In the genomic region with DNA sequence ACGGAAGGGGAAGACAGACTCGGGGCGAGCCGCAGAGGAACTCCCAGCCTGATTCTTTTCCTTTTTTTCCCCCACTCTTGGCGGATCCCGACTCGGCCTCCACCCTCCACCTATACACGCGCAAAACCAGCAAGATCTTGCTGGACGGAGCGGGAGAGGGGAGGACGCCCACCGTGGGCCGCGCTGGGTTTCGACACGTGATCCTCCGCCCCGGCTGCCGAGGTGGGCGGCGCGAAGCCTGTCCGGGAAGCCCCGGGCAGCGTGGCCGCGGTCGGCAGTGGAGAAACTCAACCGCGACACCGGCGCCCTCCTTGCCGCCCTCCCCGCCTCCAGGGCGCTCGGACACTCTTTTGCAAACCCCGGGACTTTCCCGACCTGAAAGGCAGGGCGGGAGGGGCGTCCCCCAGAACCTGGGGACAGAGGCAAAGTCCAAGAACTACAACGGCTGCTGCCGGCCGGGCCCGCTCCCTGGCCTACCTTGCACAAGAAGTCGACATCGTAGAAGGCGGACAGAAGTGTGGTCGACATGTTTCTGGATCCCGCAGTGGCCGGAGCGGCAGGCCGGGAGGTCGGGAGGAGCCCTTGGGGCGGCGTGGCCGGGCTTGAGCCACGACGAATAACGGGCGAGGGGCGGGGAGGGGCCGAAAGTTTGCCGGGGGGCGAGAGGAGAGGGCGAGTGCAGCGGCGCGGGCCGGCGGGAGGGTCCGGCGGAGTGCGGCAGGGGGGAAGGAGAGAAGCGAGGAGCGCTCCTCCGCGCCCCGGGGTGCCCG, we compare ENCODE assay signal across 8 cellular contexts. TPM values are rescaled to one million over a fixed set of nuclear protein-coding genes. Genes with fewer than 3 reads are reported as not detected.
DNase-seq lines count a peak whose midpoint lies in the region; ATAC-seq and TF ChIP-seq lines count a peak whose summit lies in the region.

No MANE protein-coding gene starts in this region.

- 0 to 1% (median 1%) methylated on average over 67 to 80 of the region's 80 CpGs for WGBS in adipose tissue, 3 donors
- WGBS in prostate gland: under 1% methylated on average over 80 of the region's 80 CpGs

- intact Hi-C loops in left cardiac atrium (cut with DNase I): loop anchor here (5.0 to 10.0 kb wide), 4 partner anchors 91 to 371 kb away; no protein-coding TSS in a partner anchor
- intact Hi-C loops in prostate gland (cut with DNase I): loop anchor here (5.0 to 10.0 kb wide), 4 partner anchors 264 to 399 kb away; no protein-coding TSS in a partner anchor
- intact Hi-C loops in uterus (cut with DNase I; ENCODE audit: low total_unique reads): loop anchor here (5.0 to 10.0 kb wide), 3 partner anchors 259 to 399 kb away; no protein-coding TSS in a partner anchor

- peak overlapping the region; percentile 72 for H3K4me3 ChIP-seq in CD4-positive, CD25-positive, alpha-beta regulatory T cell (ENCODE audit: low read depth, low read length)
- H3K4me3 ChIP-seq in SK-N-MC (peak overlapping the region; percentile 97), prostate gland (peak overlapping the region; percentile 86 to 87), uterus (peak overlapping the region; percentile 90 to 94)

- no peaks in the 10 kb centered on the region for H3K9me3 ChIP-seq in CD4-positive, CD25-positive, alpha-beta regulatory T cell (ENCODE audit: control insufficient read depth in 2 of 2, low read length in 2 of 2)
- H3K9me3 ChIP-seq in SK-N-MC (ENCODE audit: low read depth, low read length): no peaks in the 10 kb centered on the region
- no peaks in the 10 kb centered on the region for H3K9me3 ChIP-seq in prostate gland
- H3K9me3 ChIP-seq in uterus: no peaks in the 10 kb centered on the region

- H3K36me3 Mint-ChIP-seq in CD4-positive, CD25-positive, alpha-beta regulatory T cell: peaks cover 35% of the 10 kb centered on the region

- peak in 1 of 2 donors; percentile 1 for ATAC-seq in CD4-positive, CD25-positive, alpha-beta regulatory T cell (ENCODE audit: low read depth in 2 of 2)
- peak; percentile 28 for ATAC-seq in GM19324 (IDR thresholded peaks at IDR 0.05; ENCODE audit: low FRiP score, unreplicated experiment)
- ATAC-seq in HG03457 (IDR thresholded peaks at IDR 0.05; ENCODE audit: unreplicated experiment): peak; percentile 22
- ATAC-seq in left cardiac atrium: peak; percentile 9 to 17

- H3K9ac ChIP-seq in SK-N-MC (ENCODE audit: insufficient read length): peak overlapping the region; percentile 85

- no peaks in the 10 kb centered on the region for H3K27me3 ChIP-seq in CD4-positive, CD25-positive, alpha-beta regulatory T cell (ENCODE audit: control insufficient read depth, insufficient read depth, low read length)
- no peaks in the 10 kb centered on the region for H3K27me3 ChIP-seq in prostate gland (replicated peaks; ENCODE audit: insufficient read depth)
- H3K27me3 ChIP-seq in uterus: no peaks in the 10 kb centered on the region

- H3K36me3 ChIP-seq in CD4-positive, CD25-positive, alpha-beta regulatory T cell (ENCODE audit: control insufficient read depth, insufficient read depth, low read length): peaks cover 42% of the 10 kb centered on the region
- H3K36me3 ChIP-seq in SK-N-MC (ENCODE audit: insufficient read depth, low read length) (peaks cover 10% of the 10 kb centered on the region), prostate gland (peaks cover 4 to 26% of the 10 kb centered on the region in 2 donors), uterus (no peaks in the 10 kb centered on the region)

- peaks cover 0 to 4% (median 0%) of the 10 kb centered on the region in 7 donors for H3K9me3 Mint-ChIP-seq in CD4-positive, CD25-positive, alpha-beta regulatory T cell

- H3K27ac ChIP-seq in CD4-positive, CD25-positive, alpha-beta regulatory T cell (ENCODE audit: insufficient read depth, low read length, poor library complexity, severe bottlenecking): peak overlapping the region; percentile 96
- peak overlapping the region; percentile 64 for H3K27ac ChIP-seq in SK-N-MC
- peak overlapping the region; percentile 92 for H3K27ac ChIP-seq in adipose tissue (ENCODE audit: low read depth, low read length)
- H3K27ac ChIP-seq in prostate gland: peak overlapping the region; percentile 98 to 99
- H3K27ac ChIP-seq in uterus: peak overlapping the region; percentile 98 to 99

- H3K4me3 Mint-ChIP-seq in CD4-positive, CD25-positive, alpha-beta regulatory T cell: peak overlapping the region; percentile 84 to 100 (median 97)

- peaks cover 52% of the 10 kb centered on the region for H3K4me1 ChIP-seq in CD4-positive, CD25-positive, alpha-beta regulatory T cell (ENCODE audit: control insufficient read depth, insufficient read depth, low read length, poor library complexity, severe bottlenecking)
- peaks cover 15% of the 10 kb centered on the region for H3K4me1 ChIP-seq in prostate gland (replicated peaks)
- H3K4me1 ChIP-seq in uterus: peaks cover 0 to 7% of the 10 kb centered on the region in 2 donors

- peak; percentile 63 to 72 (median 70) for DNase-seq in CD4-positive, CD25-positive, alpha-beta regulatory T cell
- DNase-seq in SK-N-MC (ENCODE audit: low read depth, low spot score) (no peak), left cardiac atrium (peak; percentile 80), prostate gland (ENCODE audit: low spot score) (peak; percentile 37), uterus (peak; percentile 66 to 73)

- H3K27ac Mint-ChIP-seq in CD4-positive, CD25-positive, alpha-beta regulatory T cell: peak overlapping the region; percentile 90 to 93 (median 91)

- peaks cover 25% of the 10 kb centered on the region for H3K27me3 Mint-ChIP-seq in CD4-positive, CD25-positive, alpha-beta regulatory T cell

- peaks cover 13 to 39% (median 28%) of the 10 kb centered on the region in 4 donors for H3K4me1 Mint-ChIP-seq in CD4-positive, CD25-positive, alpha-beta regulatory T cell

- TF ChIP-seq CTCF in prostate gland (IDR thresholded peaks at IDR 0.05) (no peak), uterus (IDR thresholded peaks at IDR 0.05) (no peak)

- TF ChIP-seq POLR2A in prostate gland (IDR thresholded peaks at IDR 0.05): peak; percentile 21
- no peak for TF ChIP-seq POLR2A in uterus (IDR thresholded peaks at IDR 0.05)

RNA-seq across cellular contexts. Expression of gene ZFP36L2, which starts 0.4 kb away (rescaled TPM):
- total RNA-seq in CD4-positive, CD25-positive, alpha-beta regulatory T cell: 874 TPM
- polyA plus RNA-seq in CD4-positive, CD25-positive, alpha-beta regulatory T cell: 100 to 1,000 TPM; 119 to 155 (median 128) TPM
- 100 to 1,000 TPM in 2 of 3 donors, 10 to 100 TPM in 1; 44.6 to 165 (median 125) TPM for polyA plus RNA-seq in adipose tissue
- total RNA-seq in left cardiac atrium (10 to 100 TPM; 64.0 to 82.1 TPM), prostate gland (100 to 1,000 TPM; 117 to 256 TPM), uterus (100 to 1,000 TPM in 1 of 4 donors, 10 to 100 TPM in 3; 18.2 to 209 (median 67.2) TPM)
